Comparison of ENCODE assay signal across 1 cellular context in the genomic region with DNA sequence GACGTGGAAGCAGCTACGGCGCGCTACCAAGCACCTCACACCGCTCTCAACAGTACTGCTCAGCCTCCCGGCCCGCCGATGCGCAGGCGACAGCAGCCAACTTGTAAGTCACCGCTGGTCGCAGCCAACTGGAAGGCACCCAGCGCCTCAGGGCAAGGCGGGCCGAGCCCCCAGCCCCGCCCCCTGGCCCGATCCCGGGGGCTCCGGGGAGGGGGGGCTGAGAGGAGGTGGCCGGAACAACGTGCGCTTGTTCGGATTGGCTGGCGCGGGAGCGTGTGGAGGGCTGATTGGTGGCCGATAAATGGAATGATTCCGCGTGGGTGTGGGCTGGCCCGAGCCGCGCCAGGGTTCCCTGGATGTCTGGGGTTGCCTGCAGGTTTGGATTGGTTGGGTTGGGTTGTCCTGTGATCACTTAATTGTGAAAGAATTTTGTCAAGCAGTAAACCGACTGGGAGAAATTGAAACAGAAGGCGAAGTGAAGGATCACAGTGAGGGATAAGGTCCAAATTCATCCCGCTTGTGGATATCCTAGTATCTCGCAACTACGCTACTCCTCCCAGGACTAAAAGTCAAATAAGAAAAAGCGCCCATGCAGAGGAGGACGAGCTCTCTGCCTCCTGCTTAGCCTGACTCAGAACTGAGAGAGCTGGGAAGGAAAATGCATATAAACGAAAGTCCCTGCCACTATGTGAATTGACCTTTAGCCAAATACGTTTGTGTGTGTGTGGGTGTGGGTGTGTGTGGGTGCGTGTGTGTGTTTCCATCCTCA.
TF ChIP-seq lines count a peak whose summit lies in the region.

A gene with protein sequence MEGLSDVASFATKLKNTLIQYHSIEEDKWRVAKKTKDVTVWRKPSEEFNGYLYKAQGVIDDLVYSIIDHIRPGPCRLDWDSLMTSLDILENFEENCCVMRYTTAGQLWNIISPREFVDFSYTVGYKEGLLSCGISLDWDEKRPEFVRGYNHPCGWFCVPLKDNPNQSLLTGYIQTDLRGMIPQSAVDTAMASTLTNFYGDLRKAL (minus strand): TSS at position 130 of the 769 bp plus-strand sequence. CDS start 5,102 bp downstream, outside the sequence.

TF ChIP-seq in HepG2, 621 proteins besides CTCF, POLR2A, EP300 and RAD21 (continued from another document):
- TF ChIP-seq GABPB1 (CRISPR knock-in tag; IDR thresholded peaks at IDR 0.05) (peak; percentile 83; the same call in 1 of the 2 replicates), IRF2 (CRISPR knock-in tag; IDR thresholded peaks at IDR 0.05) (peak; percentile 75), ESRRA (CRISPR knock-in tag; IDR thresholded peaks at IDR 0.05; ENCODE audit: low read depth) (no peak; the same call in 1 of the 2 replicates), ZFP90 (CRISPR knock-in tag; IDR thresholded peaks at IDR 0.05; ENCODE audit: borderline replicate concordance) (peak; percentile 77), ZNF44 (CRISPR knock-in tag; IDR thresholded peaks at IDR 0.05) (peak; percentile 83; the same call in 1 of the 2 replicates), SP5 (CRISPR knock-in tag; IDR thresholded peaks at IDR 0.05; ENCODE audit: borderline replicate concordance, low read depth) (peak; percentile 84), ZNF644 (CRISPR knock-in tag; IDR thresholded peaks at IDR 0.05; ENCODE audit: low read depth) (peak; percentile 23; the same call in 1 of the 2 replicates), MYNN (CRISPR knock-in tag; IDR thresholded peaks at IDR 0.05; ENCODE audit: low read depth) (no peak), HNRNPL (IDR thresholded peaks at IDR 0.05; ENCODE audit: low read depth, low read length) (0 out of 2 replicates have a peak, but pooled peaks have one; percentile 61), HNRNPUL1 (IDR thresholded peaks at IDR 0.05; ENCODE audit: low read depth, low read length) (0 out of 2 replicates have a peak, but pooled peaks have one; percentile 62), TSC22D2 (CRISPR knock-in tag; IDR thresholded peaks at IDR 0.05; ENCODE audit: borderline replicate concordance) (0 out of 2 replicates have a peak, but pooled peaks have one; percentile 17), ZNF569 (CRISPR knock-in tag; IDR thresholded peaks at IDR 0.05; ENCODE audit: borderline replicate concordance) (no peak), ZNF30 (CRISPR knock-in tag; IDR thresholded peaks at IDR 0.05) (no peak), ARHGAP35 (CRISPR knock-in tag; IDR thresholded peaks at IDR 0.05; ENCODE audit: borderline replicate concordance) (peak; percentile 71; the same call in 1 of the 2 replicates), JUN (CRISPR knock-in tag; IDR thresholded peaks at IDR 0.05) (no peak), ZNF557 (CRISPR knock-in tag; IDR thresholded peaks at IDR 0.05) (peak; percentile 23; the same call in 1 of the 2 replicates), TEAD3 (CRISPR knock-in tag; optimal IDR thresholded peaks at IDR 0.05; ENCODE audit: borderline replicate concordance) (peak; percentile 19), ETV6 (CRISPR knock-in tag; conservative IDR thresholded peaks at IDR 0.05) (peak; percentile 80; the same call in 1 of the 2 replicates), ZBTB1 (CRISPR knock-in tag; IDR thresholded peaks at IDR 0.05; ENCODE audit: borderline replicate concordance) (no peak)
- TF ChIP-seq, protein P1, sequence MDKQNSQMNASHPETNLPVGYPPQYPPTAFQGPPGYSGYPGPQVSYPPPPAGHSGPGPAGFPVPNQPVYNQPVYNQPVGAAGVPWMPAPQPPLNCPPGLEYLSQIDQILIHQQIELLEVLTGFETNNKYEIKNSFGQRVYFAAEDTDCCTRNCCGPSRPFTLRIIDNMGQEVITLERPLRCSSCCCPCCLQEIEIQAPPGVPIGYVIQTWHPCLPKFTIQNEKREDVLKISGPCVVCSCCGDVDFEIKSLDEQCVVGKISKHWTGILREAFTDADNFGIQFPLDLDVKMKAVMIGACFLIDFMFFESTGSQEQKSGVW (CRISPR knock-in tag; IDR thresholded peaks at IDR 0.05; ENCODE audit: borderline replicate concordance): peak; percentile 81; the same call in 1 of the 2 replicates
- TF ChIP-seq, protein P2, sequence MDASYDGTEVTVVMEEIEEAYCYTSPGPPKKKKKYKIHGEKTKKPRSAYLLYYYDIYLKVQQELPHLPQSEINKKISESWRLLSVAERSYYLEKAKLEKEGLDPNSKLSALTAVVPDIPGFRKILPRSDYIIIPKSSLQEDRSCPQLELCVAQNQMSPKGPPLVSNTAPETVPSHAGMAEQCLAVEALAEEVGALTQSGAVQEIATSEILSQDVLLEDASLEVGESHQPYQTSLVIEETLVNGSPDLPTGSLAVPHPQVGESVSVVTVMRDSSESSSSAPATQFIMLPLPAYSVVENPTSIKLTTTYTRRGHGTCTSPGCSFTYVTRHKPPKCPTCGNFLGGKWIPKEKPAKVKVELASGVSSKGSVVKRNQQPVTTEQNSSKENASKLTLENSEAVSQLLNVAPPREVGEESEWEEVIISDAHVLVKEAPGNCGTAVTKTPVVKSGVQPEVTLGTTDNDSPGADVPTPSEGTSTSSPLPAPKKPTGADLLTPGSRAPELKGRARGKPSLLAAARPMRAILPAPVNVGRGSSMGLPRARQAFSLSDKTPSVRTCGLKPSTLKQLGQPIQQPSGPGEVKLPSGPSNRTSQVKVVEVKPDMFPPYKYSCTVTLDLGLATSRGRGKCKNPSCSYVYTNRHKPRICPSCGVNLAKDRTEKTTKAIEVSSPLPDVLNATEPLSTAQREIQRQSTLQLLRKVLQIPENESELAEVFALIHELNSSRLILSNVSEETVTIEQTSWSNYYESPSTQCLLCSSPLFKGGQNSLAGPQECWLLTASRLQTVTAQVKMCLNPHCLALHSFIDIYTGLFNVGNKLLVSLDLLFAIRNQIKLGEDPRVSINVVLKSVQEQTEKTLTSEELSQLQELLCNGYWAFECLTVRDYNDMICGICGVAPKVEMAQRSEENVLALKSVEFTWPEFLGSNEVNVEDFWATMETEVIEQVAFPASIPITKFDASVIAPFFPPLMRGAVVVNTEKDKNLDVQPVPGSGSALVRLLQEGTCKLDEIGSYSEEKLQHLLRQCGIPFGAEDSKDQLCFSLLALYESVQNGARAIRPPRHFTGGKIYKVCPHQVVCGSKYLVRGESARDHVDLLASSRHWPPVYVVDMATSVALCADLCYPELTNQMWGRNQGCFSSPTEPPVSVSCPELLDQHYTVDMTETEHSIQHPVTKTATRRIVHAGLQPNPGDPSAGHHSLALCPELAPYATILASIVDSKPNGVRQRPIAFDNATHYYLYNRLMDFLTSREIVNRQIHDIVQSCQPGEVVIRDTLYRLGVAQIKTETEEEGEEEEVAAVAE (CRISPR knock-in tag; IDR thresholded peaks at IDR 0.05; ENCODE audit: borderline replicate concordance): peak; percentile 76
- TF ChIP-seq, protein P3, sequence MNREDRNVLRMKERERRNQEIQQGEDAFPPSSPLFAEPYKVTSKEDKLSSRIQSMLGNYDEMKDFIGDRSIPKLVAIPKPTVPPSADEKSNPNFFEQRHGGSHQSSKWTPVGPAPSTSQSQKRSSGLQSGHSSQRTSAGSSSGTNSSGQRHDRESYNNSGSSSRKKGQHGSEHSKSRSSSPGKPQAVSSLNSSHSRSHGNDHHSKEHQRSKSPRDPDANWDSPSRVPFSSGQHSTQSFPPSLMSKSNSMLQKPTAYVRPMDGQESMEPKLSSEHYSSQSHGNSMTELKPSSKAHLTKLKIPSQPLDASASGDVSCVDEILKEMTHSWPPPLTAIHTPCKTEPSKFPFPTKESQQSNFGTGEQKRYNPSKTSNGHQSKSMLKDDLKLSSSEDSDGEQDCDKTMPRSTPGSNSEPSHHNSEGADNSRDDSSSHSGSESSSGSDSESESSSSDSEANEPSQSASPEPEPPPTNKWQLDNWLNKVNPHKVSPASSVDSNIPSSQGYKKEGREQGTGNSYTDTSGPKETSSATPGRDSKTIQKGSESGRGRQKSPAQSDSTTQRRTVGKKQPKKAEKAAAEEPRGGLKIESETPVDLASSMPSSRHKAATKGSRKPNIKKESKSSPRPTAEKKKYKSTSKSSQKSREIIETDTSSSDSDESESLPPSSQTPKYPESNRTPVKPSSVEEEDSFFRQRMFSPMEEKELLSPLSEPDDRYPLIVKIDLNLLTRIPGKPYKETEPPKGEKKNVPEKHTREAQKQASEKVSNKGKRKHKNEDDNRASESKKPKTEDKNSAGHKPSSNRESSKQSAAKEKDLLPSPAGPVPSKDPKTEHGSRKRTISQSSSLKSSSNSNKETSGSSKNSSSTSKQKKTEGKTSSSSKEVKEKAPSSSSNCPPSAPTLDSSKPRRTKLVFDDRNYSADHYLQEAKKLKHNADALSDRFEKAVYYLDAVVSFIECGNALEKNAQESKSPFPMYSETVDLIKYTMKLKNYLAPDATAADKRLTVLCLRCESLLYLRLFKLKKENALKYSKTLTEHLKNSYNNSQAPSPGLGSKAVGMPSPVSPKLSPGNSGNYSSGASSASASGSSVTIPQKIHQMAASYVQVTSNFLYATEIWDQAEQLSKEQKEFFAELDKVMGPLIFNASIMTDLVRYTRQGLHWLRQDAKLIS (CRISPR knock-in tag; IDR thresholded peaks at IDR 0.05): no peak; the same call in none of the 2 replicates
- TF ChIP-seq, protein P4, sequence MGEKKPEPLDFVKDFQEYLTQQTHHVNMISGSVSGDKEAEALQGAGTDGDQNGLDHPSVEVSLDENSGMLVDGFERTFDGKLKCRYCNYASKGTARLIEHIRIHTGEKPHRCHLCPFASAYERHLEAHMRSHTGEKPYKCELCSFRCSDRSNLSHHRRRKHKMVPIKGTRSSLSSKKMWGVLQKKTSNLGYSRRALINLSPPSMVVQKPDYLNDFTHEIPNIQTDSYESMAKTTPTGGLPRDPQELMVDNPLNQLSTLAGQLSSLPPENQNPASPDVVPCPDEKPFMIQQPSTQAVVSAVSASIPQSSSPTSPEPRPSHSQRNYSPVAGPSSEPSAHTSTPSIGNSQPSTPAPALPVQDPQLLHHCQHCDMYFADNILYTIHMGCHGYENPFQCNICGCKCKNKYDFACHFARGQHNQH (CRISPR knock-in tag; IDR thresholded peaks at IDR 0.05): peak; percentile 82
TF ChIP-seq in HepG2: peak in this region for 287.
